In genomic region chr11:9571766-9572120, GRCh38 we compare ENCODE assay signal across 8 cellular contexts. TPM values are rescaled to one million over a fixed set of nuclear protein-coding genes. Genes with fewer than 3 reads are reported as not detected.
DNase-seq lines count a peak whose midpoint lies in the region; ATAC-seq, FAIRE-seq and TF ChIP-seq lines count a peak whose summit lies in the region.
"Had no signal": no experiment of that assay in that cellular context is flagged by ENCODE, and none has a peak within 500 bp of the region (broad histone marks: within the 10 kb centered on the region; RNA-seq: fewer than 3 reads in every experiment).

No MANE protein-coding gene starts in this region.

- no peak for TF ChIP-seq POLR2A in gastroesophageal sphincter (IDR thresholded peaks at IDR 0.05)

- in situ Hi-C loops in GM13976 (cut with MboI; ENCODE audit: low sequenced_read_pairs, unreplicated experiment), result no loop called here

- DNase-seq in HFFc6 (no peak), smooth muscle cell (lab: John Stamatoyannopoulos, UW; ENCODE audit: unreplicated experiment) (no peak), GM13976 (ENCODE audit: low spot score) (no peak), HTR-8/SVneo (ENCODE audit: insufficient read length, low spot score) (no peak)

- peaks cover 20% of the 10 kb centered on the region for H3K27me3 Mint-ChIP-seq in HFFc6 (ENCODE audit: insufficient read depth)

- FAIRE-seq in HTR-8/SVneo (lab: Jason Lieb, UNC), result no peak

- H3K27ac Mint-ChIP-seq in HFFc6, result peak overlapping the region; percentile 100

- no peaks in the 10 kb centered on the region for H4K20me1 ChIP-seq in SU-DHL-6 (ENCODE audit: low read depth, low read length)
- peaks cover 5% of the 10 kb centered on the region for H4K20me1 ChIP-seq in smooth muscle cell (ENCODE audit: low read depth)

- 74 to 87% methylated on average over 4 to 5 of the region's 6 CpGs for WGBS in gastroesophageal sphincter (ENCODE audit: low coverage in 1 of 2), 2 donors
- 76% methylated on average over 6 of the region's 6 CpGs for WGBS in smooth muscle cell (ENCODE audit: low lambda C conversion rate)

- H3K9me3 ChIP-seq in SU-DHL-6 (ENCODE audit: insufficient read depth, low read length), result no peaks in the 10 kb centered on the region
- no peaks in the 10 kb centered on the region for H3K9me3 ChIP-seq in gastroesophageal sphincter
- H3K9me3 ChIP-seq in smooth muscle cell (replicated peaks; ENCODE audit: low read depth), result no peaks in the 10 kb centered on the region
- H3K9me3 ChIP-seq: neutrophil had no signal

- peaks cover 39% of the 10 kb centered on the region for H3K79me2 ChIP-seq in SU-DHL-6 (ENCODE audit: insufficient read depth, low read length)
- peaks cover 24% of the 10 kb centered on the region for H3K79me2 ChIP-seq in smooth muscle cell (ENCODE audit: low read depth)

- H3K27ac ChIP-seq in SU-DHL-6 (ENCODE audit: low read depth, low read length) (peak overlapping the region; percentile 85), gastroesophageal sphincter (peak overlapping the region in 3 of 4 donors; percentile 51 to 99 (median 95)), smooth muscle cell (ENCODE audit: low read depth) (peak overlapping the region; percentile 100)
- H3K27ac ChIP-seq: neutrophil had no signal

- H3K36me3 Mint-ChIP-seq in HFFc6 (ENCODE audit: low read depth), result peaks cover 23% of the 10 kb centered on the region

- peak overlapping the region; percentile 67 for H3K4me3 ChIP-seq in SU-DHL-6 (ENCODE audit: insufficient read depth, low read length, poor library complexity, severe bottlenecking)
- H3K4me3 ChIP-seq in gastroesophageal sphincter, result no peak overlapping the region
- no peak overlapping the region for H3K4me3 ChIP-seq in smooth muscle cell

- peaks cover 25% of the 10 kb centered on the region for H3K36me3 ChIP-seq in SU-DHL-6 (ENCODE audit: low read length)
- H3K36me3 ChIP-seq in gastroesophageal sphincter, result no peaks in the 10 kb centered on the region
- H3K36me3 ChIP-seq in smooth muscle cell (ENCODE audit: low read depth), result no peaks in the 10 kb centered on the region
- H3K36me3 ChIP-seq: neutrophil had no signal

- peaks cover 58% of the 10 kb centered on the region for H3K4me1 Mint-ChIP-seq in HFFc6 (ENCODE audit: low read depth)

- H3K4me2 ChIP-seq in SU-DHL-6 (ENCODE audit: low read depth, low read length, poor library complexity, severe bottlenecking), result peak overlapping the region; percentile 64
- peak overlapping the region; percentile 91 for H3K4me2 ChIP-seq in smooth muscle cell

- no peak for ATAC-seq in gastroesophageal sphincter
- ATAC-seq in GM18502 (IDR thresholded peaks at IDR 0.05; ENCODE audit: poor library complexity, unreplicated experiment), result no peak

- no peak for TF ChIP-seq EP300 in gastroesophageal sphincter (IDR thresholded peaks at IDR 0.05)

- no peaks in the 10 kb centered on the region for H3K27me3 ChIP-seq in SU-DHL-6 (ENCODE audit: low read length)
- H3K27me3 ChIP-seq in gastroesophageal sphincter, result no peaks in the 10 kb centered on the region
- no peaks in the 10 kb centered on the region for H3K27me3 ChIP-seq in smooth muscle cell (ENCODE audit: low read depth)

- no peaks in the 10 kb centered on the region; the same call in 1 of the 2 replicates for H3K9me3 Mint-ChIP-seq in HFFc6

- H3K4me3 Mint-ChIP-seq in HFFc6, result peak overlapping the region; percentile 87

- peak overlapping the region; percentile 99 for H3K9ac ChIP-seq in SU-DHL-6 (ENCODE audit: low read length)
- peak overlapping the region; percentile 87 for H3K9ac ChIP-seq in smooth muscle cell (ENCODE audit: low read depth)

- H2AFZ ChIP-seq in SU-DHL-6 (ENCODE audit: low read depth, low read length, severe bottlenecking) (peak overlapping the region; percentile 55), smooth muscle cell (ENCODE audit: low read depth) (no peak overlapping the region)

- no peak for TF ChIP-seq CTCF in HFFc6 (IDR thresholded peaks at IDR 0.05)
- TF ChIP-seq CTCF in SU-DHL-6 (IDR thresholded peaks at IDR 0.05; ENCODE audit: insufficient read depth, low read length, poor library complexity, severe bottlenecking), result no peak
- TF ChIP-seq CTCF in gastroesophageal sphincter (IDR thresholded peaks at IDR 0.05), result no peak
- TF ChIP-seq CTCF in smooth muscle cell (IDR thresholded peaks at IDR 0.05; ENCODE audit: borderline replicate concordance, insufficient read depth, poor library complexity, severe bottlenecking), result no peak
- TF ChIP-seq CTCF in GM13976 (IDR thresholded peaks at IDR 0.05; ENCODE audit: borderline replicate concordance, control extremely low read depth, extremely low read depth, insufficient read depth, missing control alignments), result no peak

- H3F3A ChIP-seq in SU-DHL-6 (ENCODE audit: insufficient read depth), result peaks cover 65% of the 10 kb centered on the region
- peaks cover 16% of the 10 kb centered on the region for H3F3A ChIP-seq in smooth muscle cell (ENCODE audit: low read depth)

- no peaks in the 10 kb centered on the region for H3K9me2 ChIP-seq in SU-DHL-6 (replicated peaks; ENCODE audit: insufficient read depth, low read length)

- H3K4me1 ChIP-seq in gastroesophageal sphincter, result peaks cover 6 to 47% (median 24%) of the 10 kb centered on the region in 3 donors
- H3K4me1 ChIP-seq in smooth muscle cell (ENCODE audit: low read depth), result peaks cover 31% of the 10 kb centered on the region

RNA-seq across cellular contexts. Expression of gene WEE1, which starts 1.7 kb away (rescaled TPM):
- total RNA-seq in HFFc6 (2021; fragmentation: NEBNext Ultra II Directional; extraction: Animal tissue kit (Norgen Biotek cat#: 25700)), result 10 to 100 TPM; 28.3 to 45.6 (median 39.4) TPM
- total RNA-seq in gastroesophageal sphincter, result 10 to 100 TPM; 42.5 to 65.3 (median 51.3) TPM
- 46.9 and 53.3 TPM in 2 replicates for total RNA-seq in smooth muscle cell
- polyA plus RNA-seq in smooth muscle cell, result 20.8 and 25.3 TPM in 2 replicates
